ENCODE assay signal across 26 cellular contexts in the genomic region with DNA sequence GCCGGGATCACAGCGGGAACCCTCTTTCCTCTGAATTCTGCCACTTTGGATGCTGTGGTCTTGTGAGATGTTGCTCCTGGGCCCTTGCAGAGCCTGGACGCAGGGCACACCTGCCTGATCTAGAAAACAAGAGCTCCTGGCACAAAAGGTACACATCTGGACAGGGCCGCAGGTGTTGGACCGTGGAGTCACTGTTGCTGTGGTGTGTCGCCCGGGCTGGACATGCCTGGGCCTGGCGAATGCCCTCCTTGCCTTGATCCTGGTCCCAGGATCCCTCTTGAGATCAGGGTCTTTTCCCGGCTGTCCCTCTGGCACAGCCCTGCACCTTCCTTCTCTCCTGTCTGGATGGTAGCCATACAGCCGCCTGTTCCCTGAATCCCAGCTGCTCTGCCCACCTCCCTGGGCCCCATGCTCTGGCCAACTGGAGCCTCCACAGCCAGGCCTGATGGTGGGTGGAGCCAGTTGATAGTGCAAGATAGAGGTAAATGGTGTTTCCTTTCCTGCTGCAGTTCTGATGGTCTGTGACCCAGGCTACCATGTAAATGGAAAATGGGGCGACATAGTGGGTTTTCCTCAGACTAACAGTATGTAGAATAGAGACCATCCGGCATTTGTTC. TPM values are rescaled to one million over a fixed set of nuclear protein-coding genes. Genes with fewer than 3 reads are reported as not detected.
A peak's percentile ranks its signal among the peaks of the same experiment; 100 is the strongest.
DNase-seq lines count a peak whose midpoint lies in the region; ATAC-seq, FAIRE-seq and TF ChIP-seq lines count a peak whose summit lies in the region.
"Had no signal": no experiment of that assay in that cellular context is flagged by ENCODE, and none has a peak within 500 bp of the region (broad histone marks: within the 10 kb centered on the region; RNA-seq: fewer than 3 reads in every experiment).

No MANE protein-coding gene starts in this region.

- peaks cover 13% of the 10 kb centered on the region; the same call in 1 of the 2 replicates for H3K23me2 ChIP-seq in H1 (ENCODE audit: low read depth, low read length)

- peak overlapping the region; percentile 55; the same call in 1 of the 2 replicates for H2BK20ac ChIP-seq in H1 (ENCODE audit: low read length)

- no peak overlapping the region for H4K5ac ChIP-seq in H1 (ENCODE audit: insufficient read length, low read depth, low read length)

- H2AFZ ChIP-seq in H1 (ENCODE audit: low read length): no peak overlapping the region
- no peak overlapping the region for H2AFZ ChIP-seq in neuronal stem cell (ENCODE audit: low read length)

- H3K36me3 ChIP-seq in H1 (ENCODE audit: control insufficient read depth in 2 of 4, insufficient read depth in 4 of 4, low read length in 3 of 4) (no peaks in the 10 kb centered on the region), neuronal stem cell (replicated peaks in 1 of 2; ENCODE audit: control insufficient read depth in 2 of 2, insufficient read depth in 2 of 2, low read length in 2 of 2) (peaks cover 14 to 80% of the 10 kb centered on the region in 2 donors)
- H3K36me3 ChIP-seq: upper lobe of right lung had no signal

- TF ChIP-seq EP300 in H1 (IDR thresholded peaks at IDR 0.05; ENCODE audit: borderline replicate concordance in 1 of 2, low read depth in 2 of 2, low read length in 2 of 2): no peak

- no peak overlapping the region for H3K14ac ChIP-seq in H1 (ENCODE audit: insufficient read length)
- no peak overlapping the region for H3K14ac ChIP-seq in neuronal stem cell (ENCODE audit: low read length)

- no peak overlapping the region for H3K4ac ChIP-seq in H1 (replicated peaks; ENCODE audit: insufficient read length, low read depth, low read length)
- no peak overlapping the region for H3K4ac ChIP-seq in neuronal stem cell (ENCODE audit: low read length)

- H2BK5ac ChIP-seq in H1 (ENCODE audit: low read depth, low read length): peak overlapping the region; percentile 9; the same call in 1 of the 2 replicates
- H2BK5ac ChIP-seq in neuronal stem cell (ENCODE audit: low read length): no peak overlapping the region

- H3K9ac ChIP-seq in H1 (replicated peaks in 1 of 4; ENCODE audit: extremely low read depth in 1 of 4, low read depth in 3 of 4, low read length in 3 of 4) (no peak overlapping the region), neuronal stem cell (ENCODE audit: low read depth, low read length, poor library complexity) (peak overlapping the region; percentile 38)
- H3K9ac ChIP-seq: BLaER1 treated with 17β-estradiol and CSF1 and Interleukin-3, amounts not matched to agents 10 nM and 100 nM had no signal

- TF ChIP-seq CTCF in H1 (IDR thresholded peaks at IDR 0.05; ENCODE audit: control extremely low read depth in 1 of 3, insufficient read depth in 1 of 3, low read depth in 1 of 3, low read length in 3 of 3): no peak

- H3K79me2 ChIP-seq in H1 (ENCODE audit: control insufficient read depth in 1 of 2, insufficient read depth in 2 of 2, low read length in 2 of 2): peaks cover 0 to 47% of the 10 kb centered on the region in 2 experiments; a peak in 2 of 4 replicates

- no peak for TF ChIP-seq POLR2A in H1 (IDR thresholded peaks at IDR 0.05; ENCODE audit: control extremely low read depth in 1 of 2, low read depth in 2 of 2, low read length in 2 of 2)

- H3K9me3 ChIP-seq in H1 (ENCODE audit: insufficient read depth in 2 of 2, low read depth in 1 of 2, low read length in 1 of 2) (no peaks in the 10 kb centered on the region), neuronal stem cell (replicated peaks in 1 of 2; ENCODE audit: control insufficient read depth in 2 of 2, insufficient read depth in 1 of 2, low read depth in 1 of 2, low read length in 2 of 2) (peaks cover 0 to 2% of the 10 kb centered on the region in 2 donors)
- H3K9me3 ChIP-seq: BLaER1 treated with 17β-estradiol and CSF1 and Interleukin-3, amounts not matched to agents 10 nM and 100 nM; sigmoid colon; upper lobe of right lung had no signal

- H3K4me3 ChIP-seq in H1 (ENCODE audit: extremely low read depth in 1 of 4, insufficient read depth in 2 of 4, low read depth in 3 of 4, low read length in 4 of 4): no peak overlapping the region
- H3K4me3 ChIP-seq in neuronal stem cell (ENCODE audit: low read length in 2 of 2): no peak overlapping the region
- H3K4me3 ChIP-seq: BLaER1 treated with 17β-estradiol and CSF1 and Interleukin-3, amounts not matched to agents 10 nM and 100 nM; sigmoid colon; upper lobe of right lung had no signal

- H2BK120ac ChIP-seq in H1 (replicated peaks; ENCODE audit: low read depth, low read length) (no peak overlapping the region), neuronal stem cell (ENCODE audit: low read depth, low read length) (no peak overlapping the region)

- H3K56ac ChIP-seq in H1 (replicated peaks; ENCODE audit: insufficient read length, low read depth, low read length): no peak overlapping the region

- H3K23ac ChIP-seq in H1 (ENCODE audit: insufficient read length) (no peak overlapping the region), neuronal stem cell (ENCODE audit: low read depth, low read length, poor library complexity) (peak overlapping the region; percentile 37)

- H3K79me1 ChIP-seq in H1 (ENCODE audit: low read depth, low read length) (peaks cover 13% of the 10 kb centered on the region), neuronal stem cell (ENCODE audit: low read depth, low read length) (peaks cover 16% of the 10 kb centered on the region)

- H4K20me1 ChIP-seq in H1 (replicated peaks in 1 of 2; ENCODE audit: control insufficient read depth in 1 of 2, insufficient read depth in 2 of 2, low read length in 2 of 2): peaks cover 12 to 41% of the 10 kb centered on the region in 2 experiments

- H3K18ac ChIP-seq in H1 (ENCODE audit: extremely low read depth, low read length) (no peak overlapping the region; the same call in 1 of the 2 replicates), neuronal stem cell (ENCODE audit: low read length) (peak overlapping the region; percentile 33)

- CTCF ChIA-PET in H1 (lab: Charles Lee; ENCODE audit: partially characterized antibody): interaction anchor here (0.8 to 8.4 kb wide), 6 partner anchors 8 to 132 kb away, joined by 3 to 56 read pairs (median 4); no protein-coding TSS in a partner anchor

- H4K8ac ChIP-seq in H1 (ENCODE audit: extremely low read depth, insufficient read depth, low read length) (no peak overlapping the region; the same call in 1 of the 2 replicates), neuronal stem cell (ENCODE audit: low read depth, low read length) (no peak overlapping the region)

- peaks cover 41 to 70% (median 50%) of the 10 kb centered on the region in 4 experiments for H3K4me1 ChIP-seq in H1 (replicated peaks in 1 of 4; ENCODE audit: control insufficient read depth in 3 of 4, insufficient read depth in 4 of 4, low read length in 3 of 4)
- peaks cover 23 to 45% of the 10 kb centered on the region in 2 donors for H3K4me1 ChIP-seq in neuronal stem cell (ENCODE audit: control insufficient read depth in 2 of 2, insufficient read depth in 1 of 2, low read depth in 1 of 2, low read length in 2 of 2)

- no peak for FAIRE-seq in H1 (lab: Jason Lieb, UNC)
- FAIRE-seq: colon, keratinocyte had no signal

- peak overlapping the region; percentile 11; the same call in 1 of the 2 replicates for H2AK5ac ChIP-seq in H1 (ENCODE audit: low read depth, low read length)
- H2AK5ac ChIP-seq in neuronal stem cell (ENCODE audit: low read depth, low read length): peak overlapping the region; percentile 44

- H4K91ac ChIP-seq in H1 (replicated peaks; ENCODE audit: insufficient read length, low read length) (peak overlapping the region; percentile 1), neuronal stem cell (ENCODE audit: low read depth, low read length, poor library complexity) (no peak overlapping the region)

- peak; percentile 80 for DNase-seq in DMS79 treated with DMSO at 0.1 percent for 48 hours (lab: John Stamatoyannopoulos, UW)
- DNase-seq in NCI-H2196 (lab: John Stamatoyannopoulos, UW; ENCODE audit: unreplicated experiment): peak; percentile 74
- DNase-seq in H1 (ENCODE audit: low read depth in 1 of 2, low spot score in 2 of 2): no peak
- no peak for DNase-seq in neuronal stem cell (ENCODE audit: low spot score)
- DNase-seq in SKM-1 treated with dmso at 0.1 percent for 144 hours (lab: John Stamatoyannopoulos, UW; ENCODE audit: unreplicated experiment): no peak
- DNase-seq: activated CD4-positive, alpha-beta T cell treated with anti-CD3 and anti-CD28 coated beads for 48 hours; activated T-cell treated with anti-CD3 and anti-CD28 coated beads, Interleukin-2, amount 50 U/mL, for 4 hours; effector CD4-positive, alpha-beta T cell; erythroblast; left ventricle myocardium superior; naive thymus-derived CD8-positive, alpha-beta T cell; NCI-H2081 treated with DMSO at 0.1 percent for 48 hours; NCI-H446; sigmoid colon; stimulated activated CD4-positive, alpha-beta T cell treated with anti-CD3 and anti-CD28 coated beads, Interleukin-4, amount 100 ng/mL, for 24 hours; substantia nigra; T-helper 9 cell; upper lobe of right lung; WERI-Rb-1 had no signal

- no peak for ATAC-seq in GM18907 (IDR thresholded peaks at IDR 0.05; ENCODE audit: unreplicated experiment)
- no peak for ATAC-seq in HG02938 (IDR thresholded peaks at IDR 0.05; ENCODE audit: unreplicated experiment)
- ATAC-seq: activated T-cell treated with anti-CD3 and anti-CD28 coated beads, Interleukin-2, amount 50 U/mL, for 4 hours; left ventricle myocardium superior; naive thymus-derived CD8-positive, alpha-beta T cell; Right ventricle myocardium inferior; stimulated activated effector memory CD8-positive, alpha-beta T cell treated with anti-CD3 and anti-CD28 coated beads, Interleukin-12 subunit alpha, Interleukin-12 subunit beta, amount 100 ng/mL, for 72 hours; upper lobe of right lung had no signal

- H3K4me2 ChIP-seq in H1 (ENCODE audit: insufficient read depth in 1 of 2, low read depth in 2 of 2, low read length in 2 of 2): peak overlapping the region in 1 of 2 experiments; percentile 48; a peak in 1 of 4 replicates
- H3K4me2 ChIP-seq in neuronal stem cell (ENCODE audit: insufficient read depth, low read length, poor library complexity, severe bottlenecking): no peak overlapping the region

- peaks cover 20 to 78% (median 73%) of the 10 kb centered on the region in 4 experiments for H3K27me3 ChIP-seq in H1 (replicated peaks in 1 of 4; ENCODE audit: control insufficient read depth in 3 of 4, extremely low read depth in 1 of 4, insufficient read depth in 3 of 4, low read length in 3 of 4)
- H3K27me3 ChIP-seq in neuronal stem cell (ENCODE audit: control insufficient read depth in 3 of 3, insufficient read depth in 3 of 3, low read depth in 1 of 3, low read length in 3 of 3): peaks cover 0 to 17% (median 0%) of the 10 kb centered on the region in 3 experiments
- H3K27me3 ChIP-seq: sigmoid colon, upper lobe of right lung had no signal

- POLR2A ChIA-PET in H1 (lab: Charles Lee; ENCODE audit: partially characterized antibody): interaction anchor here (0.9 to 1.9 kb wide), 3 partner anchors 9 to 42 kb away, joined by 3 to 7 read pairs (median 3); no protein-coding TSS in a partner anchor

- no peak for TF ChIP-seq RAD21 in H1 (IDR thresholded peaks at IDR 0.05 in 1 of 2, conservative IDR thresholded peaks at IDR 0.05 in 1 of 2; ENCODE audit: low read depth in 2 of 2, low read length in 2 of 2)

- peak overlapping the region; percentile 90; the same call in 1 of the 2 replicates for H2BK12ac ChIP-seq in H1 (ENCODE audit: low read depth, low read length)
- no peak overlapping the region for H2BK12ac ChIP-seq in neuronal stem cell (ENCODE audit: low read length)

- no peak overlapping the region for H3K27ac ChIP-seq in H1 (ENCODE audit: low read depth, low read length)
- no peak overlapping the region for H3K27ac ChIP-seq in neuronal stem cell (replicated peaks; ENCODE audit: low read length)
- H3K27ac ChIP-seq: BLaER1 treated with 17β-estradiol and CSF1 and Interleukin-3, amounts not matched to agents 10 nM and 100 nM; upper lobe of right lung; WERI-Rb-1 had no signal

- 87% methylated on average over 12 of the region's 12 CpGs; no CpG with 5 or more reads in 1 of the 2 experiments for WGBS in H1 (ENCODE audit: extremely low coverage in 1 of 2, insufficient coverage in 1 of 2, insufficient read length in 1 of 2, insufficient replicate concordance in 2 of 2, low coverage in 1 of 2, low lambda C conversion rate in 2 of 2, missing lambda C conversion rate in 1 of 2), 2 experiments
- WGBS in neuronal stem cell (ENCODE audit: extremely low coverage in 2 of 2, insufficient read length in 2 of 2, insufficient replicate concordance in 1 of 2), 2 donors: no CpG with 5 or more reads among the region's 12 CpGs

- H2BK15ac ChIP-seq in H1 (ENCODE audit: low read length) (peak overlapping the region; percentile 36; the same call in 1 of the 2 replicates), neuronal stem cell (ENCODE audit: low read length) (no peak overlapping the region)

RNA-seq across cellular contexts. Expression of gene FOXP4, which starts 5.0 kb away (rescaled TPM):
- total RNA-seq in H1 (2021; fragmentation: NEBNext Ultra II Directional; extraction: Animal tissue kit (Norgen Biotek cat#: 25700)): 13.3 and 14.7 TPM in 2 replicates
- polyA plus RNA-seq in H1 (2011; rRNA removed): 4.8 and 6.7 TPM in 2 replicates
- 2.2 TPM for polyA plus RNA-seq in H1 (2011; cell fraction: cytosol; rRNA removed)
- 8.8 TPM for polyA plus RNA-seq in H1 (2011; cell fraction: nucleus; rRNA removed)
- 9.6 to 20.8 TPM (median 19.1 TPM) in 4 replicates for polyA plus RNA-seq in H1 (2012, experiment 1 of 2)
- polyA plus RNA-seq in H1 (2012, experiment 2 of 2): 13.4 TPM
- 5.1 TPM for polyA plus RNA-seq in H1 (2013, experiment 1 of 2)
- polyA plus RNA-seq in H1 (2013, experiment 2 of 2): 5.1 TPM
- polyA minus RNA-seq in H1 (2011; rRNA and poly(A)+ RNA removed): 2.0 and 2.4 TPM in 2 replicates
- 9.3 TPM for polyA minus RNA-seq in H1 (2011; cell fraction: cytosol; rRNA and poly(A)+ RNA removed)
- polyA minus RNA-seq in H1 (2011; cell fraction: nucleus; rRNA and poly(A)+ RNA removed): 5.1 TPM
- polyA plus RNA-seq in neuronal stem cell (2013, experiment 1 of 2): 43.1 TPM
- 44.6 TPM for polyA plus RNA-seq in neuronal stem cell (2013, experiment 2 of 2)

Comparison
In these comparisons a context has a peak if more than half of its experiments do, and no peak if none do; other contexts are left out.
1. DNase-seq: peak in DMS79 treated with DMSO at 0.1 percent for 48 hours (single experiment) and NCI-H2196 (single experiment); none in H1 (0 of 2), neuronal stem cell (single experiment) and SKM-1 treated with dmso at 0.1 percent for 144 hours (single experiment).